In genomic region chr7:150380463-150380862, GRCh38 we compare ENCODE assay signal across 8 cellular contexts. TPM values are rescaled to one million over a fixed set of nuclear protein-coding genes. Genes with fewer than 3 reads are reported as not detected.
DNase-seq lines count a peak whose midpoint lies in the region; ATAC-seq and TF ChIP-seq lines count a peak whose summit lies in the region.

No MANE protein-coding gene starts in this region.

- H3K4me3 ChIP-seq in breast epithelium (peak overlapping the region in 1 of 3 donors; percentile 91), Panc1 (ENCODE audit: low read depth in 2 of 2, low read length in 2 of 2) (peak overlapping the region; percentile 92 to 96), hepatocyte (no peak overlapping the region), transverse colon (peak overlapping the region in 1 of 4 donors; percentile 81)

- H3K9me3 Mint-ChIP-seq in MCF 10A (ENCODE audit: unreplicated experiment) = no peaks in the 10 kb centered on the region

- H3K27ac Mint-ChIP-seq in MCF 10A (ENCODE audit: low read depth, unreplicated experiment) = no peak overlapping the region

- TF ChIP-seq EP300 in transverse colon (IDR thresholded peaks at IDR 0.05; ENCODE audit: low read depth) = no peak

- peaks cover 27% of the 10 kb centered on the region for H3K4me1 Mint-ChIP-seq in MCF 10A (ENCODE audit: insufficient read depth, unreplicated experiment)

- in situ Hi-C loops in Panc1 (cut with HindIII; ENCODE audit: low pct_unique_long_range_greater_than_20kb, low sequenced_read_pairs) = no loop called here
- in situ Hi-C loops in transverse colon (cut with MboI; ENCODE audit: low pct_ligation_motif_present in 1 of 4, low pct_unique_long_range_greater_than_20kb in 1 of 4, low sequenced_read_pairs in 3 of 4) = no loop called here

- no peaks in the 10 kb centered on the region for H4K20me1 ChIP-seq in hepatocyte (ENCODE audit: insufficient read depth, poor library complexity, severe bottlenecking)

- POLR2A ChIA-PET in MCF 10A (lab: Yijun Ruan, JAX) = interaction anchor here (0.6 to 1.8 kb wide), 3 partner anchors 11 to 24 kb away, joined by 3 to 28 read pairs (median 5); partner anchors contain the start of gene REPIN1
- POLR2A ChIA-PET in Panc1 (lab: Charles Lee) = no interaction called here

- CTCF ChIA-PET in MCF 10A (lab: Yijun Ruan, JAX) (interaction anchor here (0.6 to 0.8 kb wide), 2 partner anchors 11 to 37 kb away, joined by 3 read pairs; no protein-coding TSS in a partner anchor), Panc1 (lab: Charles Lee) (no interaction called here)

- intact Hi-C loops in MCF 10A (cut with micrococcal nuclease) (loop anchor here (1.0 kb wide), 1 partner anchor 20 kb away; no protein-coding TSS in a partner anchor), breast epithelium (cut with DNase I; ENCODE audit: low total_unique reads) (no loop called here), Panc1 (cut with micrococcal nuclease; ENCODE audit: unreplicated experiment) (no loop called here), transverse colon (cut with DNase I; ENCODE audit: low total_unique reads) (no loop called here)

- H3K4me3 Mint-ChIP-seq in MCF 10A (ENCODE audit: unreplicated experiment) = peak overlapping the region; percentile 82

- H3K9me3 ChIP-seq in breast epithelium (no peaks in the 10 kb centered on the region), Panc1 (ENCODE audit: control insufficient read depth, insufficient read depth, low read depth, low read length) (no peaks in the 10 kb centered on the region), hepatocyte (ENCODE audit: low read depth) (no peaks in the 10 kb centered on the region), transverse colon (no peaks in the 10 kb centered on the region)

- H3K36me3 ChIP-seq in breast epithelium (no peaks in the 10 kb centered on the region), Panc1 (ENCODE audit: control insufficient read depth, insufficient read depth, low read length) (no peaks in the 10 kb centered on the region; the same call in 1 of the 2 replicates), hepatocyte (replicated peaks; ENCODE audit: insufficient read depth, low read depth) (no peaks in the 10 kb centered on the region), transverse colon (no peaks in the 10 kb centered on the region)

- TF ChIP-seq POLR2A in breast epithelium (IDR thresholded peaks at IDR 0.05) = no peak
- no peak for TF ChIP-seq POLR2A in transverse colon (IDR thresholded peaks at IDR 0.05)

- H3K4me2 ChIP-seq in hepatocyte = peak overlapping the region; percentile 95

- H3K4me1 ChIP-seq in breast epithelium (peaks cover 0 to 11% of the 10 kb centered on the region in 2 donors), Panc1 (ENCODE audit: control insufficient read depth, insufficient read depth, low read length) (peaks cover 60% of the 10 kb centered on the region), hepatocyte (ENCODE audit: insufficient read depth) (peaks cover 60% of the 10 kb centered on the region), transverse colon (peaks cover 28 to 91% (median 82%) of the 10 kb centered on the region in 4 donors)

- H3K36me3 Mint-ChIP-seq in MCF 10A (ENCODE audit: insufficient read depth, unreplicated experiment) = no peaks in the 10 kb centered on the region

- H3K27me3 ChIP-seq in breast epithelium (no peaks in the 10 kb centered on the region), Panc1 (ENCODE audit: control insufficient read depth, insufficient read depth, low read length) (no peaks in the 10 kb centered on the region), hepatocyte (no peaks in the 10 kb centered on the region), transverse colon (no peaks in the 10 kb centered on the region)

- TF ChIP-seq CTCF in MCF 10A (IDR thresholded peaks at IDR 0.05; ENCODE audit: unreplicated experiment) (no peak), breast epithelium (IDR thresholded peaks at IDR 0.05) (no peak), Panc1 (IDR thresholded peaks at IDR 0.05) (no peak), hepatocyte (IDR thresholded peaks at IDR 0.05; ENCODE audit: poor library complexity) (no peak), transverse colon (IDR thresholded peaks at IDR 0.05) (no peak)

- no peaks in the 10 kb centered on the region for H3K9me2 ChIP-seq in hepatocyte (replicated peaks; ENCODE audit: insufficient read depth)

- peaks cover 48% of the 10 kb centered on the region for H3K79me2 ChIP-seq in hepatocyte

- WGBS in hepatocyte (ENCODE audit: low lambda C conversion rate, missing lambda C conversion rate) = 86% methylated on average over 11 of the region's 11 CpGs
- WGBS in transverse colon (ENCODE audit: low coverage in 1 of 2), 2 donors = 51 to 53% methylated on average over 11 of the region's 11 CpGs

- H3K27ac ChIP-seq in breast epithelium = peak overlapping the region in 1 of 2 donors; percentile 13
- H3K27ac ChIP-seq in Panc1 (ENCODE audit: low read length) = peak overlapping the region; percentile 96
- no peak overlapping the region for H3K27ac ChIP-seq in hepatocyte
- H3K27ac ChIP-seq in transverse colon = peak overlapping the region; percentile 93 to 99 (median 97)

- no peaks in the 10 kb centered on the region for H3K27me3 Mint-ChIP-seq in MCF 10A (ENCODE audit: insufficient read depth, unreplicated experiment)

- H2AFZ ChIP-seq in hepatocyte = no peak overlapping the region

- ATAC-seq in Panc1 (no peak), HG03442 (IDR thresholded peaks at IDR 0.05; ENCODE audit: unreplicated experiment) (no peak)

- DNase-seq in MCF 10A (ENCODE audit: unreplicated experiment) (no peak), breast epithelium (ENCODE audit: low spot score in 2 of 2) (no peak), Panc1 (ENCODE audit: low read depth, low spot score) (no peak), hepatocyte (ENCODE audit: low spot score) (no peak), transverse colon (no peak), middle frontal gyrus (ENCODE audit: extremely low spot score, low spot score) (no peak), DMS79 treated with DMSO at 0.1 percent for 48 hours (lab: John Stamatoyannopoulos, UW) (no peak)

- BruUV-seq in MCF 10A (replicated peaks; lab: Mats Ljungman, UMichigan) = no TSS peak
- BruUV-seq in Panc1 (replicated peaks; lab: Mats Ljungman, UMichigan) = no TSS peak

RNA-seq across cellular contexts. Expression of gene ZNF775, which starts 1.3 kb away (rescaled TPM):
- total RNA-seq in MCF 10A (2022) (1.7 and 2.0 TPM in 2 replicates), breast epithelium (1 to 10 TPM; 1.9 to 5.7 (median 4.6) TPM), Panc1 (2021; ENCODE audit: unreplicated experiment) (14.7 TPM), hepatocyte (5.2 and 8.3 TPM in 2 replicates), transverse colon (10 to 100 TPM in 3 of 4 donors, 1 to 10 TPM in 1; 8.9 to 75.2 (median 15.2) TPM)
- polyA plus RNA-seq in Panc1 (2012; ENCODE audit: insufficient read length) = 14.8 TPM
- 6.2 and 10.6 TPM in 2 replicates for polyA plus RNA-seq in hepatocyte

RNA-seq across cellular contexts. Expression of gene REPIN1, which starts 11.8 kb away (rescaled TPM):
- 80.8 and 83.0 TPM in 2 replicates for total RNA-seq in MCF 10A (2022)
- total RNA-seq in breast epithelium = 10 to 100 TPM; 43.7 to 70.8 (median 68.2) TPM
- total RNA-seq in Panc1 (2021; ENCODE audit: unreplicated experiment) = 209 TPM
- 158 TPM for polyA plus RNA-seq in Panc1 (2012; ENCODE audit: insufficient read length)
- total RNA-seq in hepatocyte = 75.5 and 79.1 TPM in 2 replicates
- 102 and 107 TPM in 2 replicates for polyA plus RNA-seq in hepatocyte
- 100 to 1,000 TPM; 182 to 414 (median 247) TPM for total RNA-seq in transverse colon

RNA-seq across cellular contexts. Expression of gene RARRES2, which starts 39.0 kb away (rescaled TPM):
- total RNA-seq in MCF 10A (2022) (not detected in 2 replicates), breast epithelium (100 to 1,000 TPM; 156 to 297 (median 267) TPM), Panc1 (2021; ENCODE audit: unreplicated experiment) (1.1 TPM), hepatocyte (104 and 122 TPM in 2 replicates), transverse colon (100 to 1,000 TPM in 2 of 4 donors, 10 to 100 TPM in 2; 84.2 to 124 (median 102) TPM)
- not detected for polyA plus RNA-seq in Panc1 (2012; ENCODE audit: insufficient read length)
- 164 and 187 TPM in 2 replicates for polyA plus RNA-seq in hepatocyte

RNA-seq across cellular contexts. Expression of gene ACTR3C, which starts 57.1 kb away (rescaled TPM):
- 3.5 and 3.6 TPM in 2 replicates for total RNA-seq in MCF 10A (2022)
- 10 to 100 TPM in 2 of 3 donors, 1 to 10 TPM in 1; 5.0 to 54.0 (median 30.2) TPM for total RNA-seq in breast epithelium
- 6.5 TPM for total RNA-seq in Panc1 (2021; ENCODE audit: unreplicated experiment)
- 2.8 TPM for polyA plus RNA-seq in Panc1 (2012; ENCODE audit: insufficient read length)
- 17.7 and 18.6 TPM in 2 replicates for total RNA-seq in hepatocyte
- 7.8 and 11.9 TPM in 2 replicates for polyA plus RNA-seq in hepatocyte
- total RNA-seq in transverse colon = 10 to 100 TPM; 19.9 to 71.1 (median 42.7) TPM

RNA-seq across cellular contexts. Expression of gene LRRC61, which starts 57.3 kb away (rescaled TPM):
- 8.4 and 10.1 TPM in 2 replicates for total RNA-seq in MCF 10A (2022)
- 10 to 100 TPM in 2 of 3 donors, 1 to 10 TPM in 1; 8.0 to 23.4 (median 15.4) TPM for total RNA-seq in breast epithelium
- total RNA-seq in Panc1 (2021; ENCODE audit: unreplicated experiment) = 13.8 TPM
- 24.0 TPM for polyA plus RNA-seq in Panc1 (2012; ENCODE audit: insufficient read length)
- total RNA-seq in hepatocyte = 23.4 and 24.0 TPM in 2 replicates
- 35.4 and 38.7 TPM in 2 replicates for polyA plus RNA-seq in hepatocyte
- 10 to 100 TPM in 3 of 4 donors, 1 to 10 TPM in 1; 1.4 to 55.4 (median 17.2) TPM for total RNA-seq in transverse colon

Comparison
In these comparisons a context has a peak if more than half of its experiments do, and no peak if none do; other contexts are left out.
1. RNA of gene RARRES2, which starts 39.0 kb away (total RNA-seq): 156 to 297 TPM in breast epithelium, 84.2 to 124 TPM in transverse colon and 104 to 122 TPM in hepatocyte; 1.1 TPM in Panc1 (single experiment) and not detected in MCF 10A; every median in the first group is over 10 times any median in the second.